ENCODE assay signal across 1 cellular context in genomic region chr18:55856191-55856590, GRCh38.
TF ChIP-seq lines count a peak whose summit lies in the region.

No MANE protein-coding gene starts in this region.

TF ChIP-seq in GM23338, 12 proteins besides CTCF, POLR2A, EP300 and RAD21 (continued from another document):
- no peak for TF ChIP-seq REST (IDR thresholded peaks at IDR 0.05; ENCODE audit: unreplicated experiment)
